1 cellular context compared by ENCODE assay signal in the genomic region with DNA sequence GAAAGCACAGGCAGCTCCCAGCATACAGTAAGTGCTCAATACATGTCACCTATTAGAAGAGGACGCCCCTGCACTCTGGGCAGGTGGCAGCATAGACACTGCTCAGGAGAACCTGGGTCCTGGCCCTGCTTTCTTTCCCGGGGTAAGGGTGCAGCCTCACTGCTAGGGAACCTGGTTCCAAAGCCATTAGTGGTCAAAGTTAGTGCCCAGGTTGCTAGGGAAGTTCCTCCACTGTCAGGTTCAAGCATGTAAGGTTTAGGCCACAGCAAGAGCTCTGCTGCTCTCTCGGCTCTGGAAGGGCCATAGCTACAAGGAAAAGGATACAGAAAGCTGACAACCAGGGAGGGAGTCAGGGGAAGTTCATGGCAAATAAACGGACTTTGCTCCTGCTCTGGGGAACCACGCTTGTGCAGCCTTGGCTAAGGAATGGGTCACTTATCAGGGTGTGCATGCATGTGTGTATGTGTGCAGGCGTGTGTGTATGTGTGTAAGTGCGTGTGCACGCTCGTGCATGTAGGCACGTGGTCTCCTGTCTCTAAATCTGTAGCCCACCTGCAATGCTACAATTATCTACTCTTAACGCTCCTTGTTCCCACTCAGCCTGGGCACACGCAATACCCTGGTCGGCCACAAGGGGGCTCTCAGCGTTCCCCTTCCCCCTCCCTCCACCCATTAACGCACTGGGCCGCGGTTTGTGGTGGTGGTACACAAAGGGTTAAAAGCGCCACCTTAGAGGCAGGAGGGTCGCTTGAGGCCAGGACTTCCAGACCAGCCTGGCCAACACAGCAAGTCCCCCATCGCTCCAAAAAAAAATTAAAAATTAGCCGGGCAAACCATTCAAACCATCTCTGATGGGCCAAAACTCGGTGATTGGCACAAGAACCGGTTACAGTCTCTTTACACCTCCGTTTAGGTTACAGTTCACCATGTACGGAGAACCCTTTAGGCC.
A peak's percentile ranks its signal among the peaks of the same experiment; 100 is the strongest.
TF ChIP-seq lines count a peak whose summit lies in the region.

No MANE protein-coding gene starts in this region.

TF ChIP-seq in K562, 482 proteins besides CTCF, POLR2A, EP300 and RAD21 (continued from another document):
- TF ChIP-seq MAZ (CRISPR knock-in tag; conservative IDR thresholded peaks at IDR 0.05 in 1 of 2, IDR thresholded peaks at IDR 0.05 in 1 of 2) (peak; percentile 17 to 57; a peak in 1 of 4 replicates), EZH2 (IDR thresholded peaks at IDR 0.05; ENCODE audit: borderline replicate concordance, low read depth, low read length) (no peak), BHLHE40 (IDR thresholded peaks at IDR 0.05; ENCODE audit: low read length) (0 out of 2 replicates have a peak, but pooled peaks have one; percentile 7), NCOR1 (IDR thresholded peaks at IDR 0.05) (no peak), SMC3 (conservative IDR thresholded peaks at IDR 0.05; ENCODE audit: insufficient read depth, low read depth, low read length) (peak; percentile 76), LEF1 (IDR thresholded peaks at IDR 0.05) (no peak), CHD2 (IDR thresholded peaks at IDR 0.05; ENCODE audit: low read depth, low read length) (peak; percentile 28; the same call in 1 of the 2 replicates), VEZF1 (CRISPR knock-in tag; IDR thresholded peaks at IDR 0.05) (peak; percentile 71), ZNF75A (CRISPR knock-in tag; IDR thresholded peaks at IDR 0.05) (no peak), MLLT1 (IDR thresholded peaks at IDR 0.05) (0 out of 4 replicates have a peak, but pooled peaks of 1 of the 2 experiments have one; percentile 20)
- TF ChIP-seq, protein P1, sequence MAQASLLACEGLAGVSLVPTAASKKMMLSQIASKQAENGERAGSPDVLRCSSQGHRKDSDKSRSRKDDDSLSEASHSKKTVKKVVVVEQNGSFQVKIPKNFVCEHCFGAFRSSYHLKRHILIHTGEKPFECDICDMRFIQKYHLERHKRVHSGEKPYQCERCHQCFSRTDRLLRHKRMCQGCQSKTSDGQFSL (CRISPR knock-in tag; IDR thresholded peaks at IDR 0.05): no peak
- TF ChIP-seq, protein P1 (tag; IDR thresholded peaks at IDR 0.05): no peak
